ENCODE assay signal across 1 cellular context in the genomic region with DNA sequence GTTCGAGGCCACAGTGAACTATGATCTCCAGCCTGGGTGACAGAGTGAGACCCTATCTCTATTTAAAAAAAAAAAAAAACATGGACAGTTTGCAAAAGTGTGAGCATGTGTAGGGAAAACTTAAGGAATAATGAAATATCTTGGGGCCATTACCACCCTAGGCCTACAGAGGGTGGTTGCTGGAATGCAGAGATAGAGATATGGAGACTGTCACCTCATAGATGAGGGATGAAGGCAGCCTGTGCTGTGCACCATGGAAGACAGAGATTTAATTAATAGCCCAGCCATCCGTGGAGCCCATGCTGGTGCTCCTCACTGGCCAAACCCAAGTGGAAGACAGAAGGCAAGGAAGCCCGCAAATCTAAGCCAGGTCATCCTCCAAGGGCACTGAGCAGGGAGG.
TF ChIP-seq lines count a peak whose summit lies in the region.

No MANE protein-coding gene starts in this region.

TF ChIP-seq in SK-N-SH treated with all-trans-retinoic acid at 6 μM for 48 hours, 23 proteins besides CTCF, POLR2A, EP300 and RAD21:
- TF ChIP-seq, protein P1, sequence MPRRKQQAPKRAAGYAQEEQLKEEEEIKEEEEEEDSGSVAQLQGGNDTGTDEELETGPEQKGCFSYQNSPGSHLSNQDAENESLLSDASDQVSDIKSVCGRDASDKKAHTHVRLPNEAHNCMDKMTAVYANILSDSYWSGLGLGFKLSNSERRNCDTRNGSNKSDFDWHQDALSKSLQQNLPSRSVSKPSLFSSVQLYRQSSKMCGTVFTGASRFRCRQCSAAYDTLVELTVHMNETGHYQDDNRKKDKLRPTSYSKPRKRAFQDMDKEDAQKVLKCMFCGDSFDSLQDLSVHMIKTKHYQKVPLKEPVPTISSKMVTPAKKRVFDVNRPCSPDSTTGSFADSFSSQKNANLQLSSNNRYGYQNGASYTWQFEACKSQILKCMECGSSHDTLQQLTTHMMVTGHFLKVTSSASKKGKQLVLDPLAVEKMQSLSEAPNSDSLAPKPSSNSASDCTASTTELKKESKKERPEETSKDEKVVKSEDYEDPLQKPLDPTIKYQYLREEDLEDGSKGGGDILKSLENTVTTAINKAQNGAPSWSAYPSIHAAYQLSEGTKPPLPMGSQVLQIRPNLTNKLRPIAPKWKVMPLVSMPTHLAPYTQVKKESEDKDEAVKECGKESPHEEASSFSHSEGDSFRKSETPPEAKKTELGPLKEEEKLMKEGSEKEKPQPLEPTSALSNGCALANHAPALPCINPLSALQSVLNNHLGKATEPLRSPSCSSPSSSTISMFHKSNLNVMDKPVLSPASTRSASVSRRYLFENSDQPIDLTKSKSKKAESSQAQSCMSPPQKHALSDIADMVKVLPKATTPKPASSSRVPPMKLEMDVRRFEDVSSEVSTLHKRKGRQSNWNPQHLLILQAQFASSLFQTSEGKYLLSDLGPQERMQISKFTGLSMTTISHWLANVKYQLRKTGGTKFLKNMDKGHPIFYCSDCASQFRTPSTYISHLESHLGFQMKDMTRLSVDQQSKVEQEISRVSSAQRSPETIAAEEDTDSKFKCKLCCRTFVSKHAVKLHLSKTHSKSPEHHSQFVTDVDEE (CRISPR knock-in tag; IDR thresholded peaks at IDR 0.05) = no peak
- no peak for TF ChIP-seq ZNF565 (CRISPR knock-in tag; conservative IDR thresholded peaks at IDR 0.05; ENCODE audit: low read depth)
